ENCODE assay signal across 12 cellular contexts in genomic region chr5:169914766-169915165, GRCh38.
DNase-seq lines count a peak whose midpoint lies in the region; ATAC-seq, FAIRE-seq and TF ChIP-seq lines count a peak whose summit lies in the region.
"Had no signal": no experiment of that assay in that cellular context is flagged by ENCODE, and none has a peak within 500 bp of the region (broad histone marks: within the 10 kb centered on the region; RNA-seq: fewer than 3 reads in every experiment).

No MANE protein-coding gene starts in this region.

- no peak overlapping the region for H2BK15ac ChIP-seq in mesenchymal stem cell (ENCODE audit: low read depth, poor library complexity, severe bottlenecking)

- H4K8ac ChIP-seq in mesenchymal stem cell (ENCODE audit: low read length), result no peak overlapping the region

- peaks cover 16% of the 10 kb centered on the region for H3K36me3 Mint-ChIP-seq in activated naive CD4-positive, alpha-beta T cell treated with anti-CD3 and anti-CD28 coated beads for 36 hours (ENCODE audit: low read depth)

- H3K27me3 ChIP-seq in endothelial cell of umbilical vein (ENCODE audit: control insufficient read depth in 2 of 2, insufficient read depth in 2 of 2, low read length in 2 of 2) (no peaks in the 10 kb centered on the region), mesenchymal stem cell (ENCODE audit: control insufficient read depth in 1 of 2, insufficient read depth in 1 of 2, low read length in 2 of 2) (no peaks in the 10 kb centered on the region)

- no peaks in the 10 kb centered on the region for H3K4me1 ChIP-seq in endothelial cell of umbilical vein (ENCODE audit: control insufficient read depth, extremely low read depth, insufficient read depth, low read length)
- peaks cover 4% of the 10 kb centered on the region for H3K4me1 ChIP-seq in mesenchymal stem cell (ENCODE audit: control insufficient read depth, insufficient read depth, low read depth, low read length)

- TF ChIP-seq POLR2A in endothelial cell of umbilical vein (IDR thresholded peaks at IDR 0.05; ENCODE audit: low read depth, low read length), result no peak

- no peaks in the 10 kb centered on the region for H3K4me1 Mint-ChIP-seq in activated naive CD4-positive, alpha-beta T cell treated with anti-CD3 and anti-CD28 coated beads for 36 hours (ENCODE audit: low read depth)

- FAIRE-seq in endothelial cell of umbilical vein (lab: Jason Lieb, UNC), result no peak

- H2AFZ ChIP-seq in endothelial cell of umbilical vein (ENCODE audit: low read depth, low read length), result no peak overlapping the region
- H2AFZ ChIP-seq in mesenchymal stem cell (ENCODE audit: low read depth, low read length), result no peak overlapping the region

- POLR2A ChIA-PET in endothelial cell of umbilical vein (lab: Charles Lee), result no interaction called here

- no peaks in the 10 kb centered on the region for H3K27me3 Mint-ChIP-seq in activated naive CD4-positive, alpha-beta T cell treated with anti-CD3 and anti-CD28 coated beads for 36 hours (ENCODE audit: low read depth)
- H3K27me3 Mint-ChIP-seq: CD4-positive, CD25-positive, alpha-beta regulatory T cell; T-helper 17 cell had no signal

- no peak overlapping the region for H2BK5ac ChIP-seq in mesenchymal stem cell (ENCODE audit: low read depth, low read length, poor library complexity, severe bottlenecking)

- H3K79me1 ChIP-seq in mesenchymal stem cell (replicated peaks; ENCODE audit: low read length, poor library complexity, severe bottlenecking), result peaks cover 5% of the 10 kb centered on the region

- no peak overlapping the region for H2BK12ac ChIP-seq in mesenchymal stem cell (ENCODE audit: low read length in 2 of 2)

- no peak overlapping the region for H3K4ac ChIP-seq in mesenchymal stem cell (ENCODE audit: low read depth in 1 of 2, low read length in 2 of 2)

- H3K4me2 ChIP-seq in endothelial cell of umbilical vein (ENCODE audit: insufficient read depth, low read length), result no peak overlapping the region
- H3K4me2 ChIP-seq in mesenchymal stem cell (ENCODE audit: low read length, poor library complexity, severe bottlenecking), result no peak overlapping the region

- dilution Hi-C loops in endothelial cell of umbilical vein (cut with MboI; ENCODE audit: extremely low pct_ligation_motif_present, low sequenced_read_pairs), result no loop called here

- no peak overlapping the region for H2BK120ac ChIP-seq in mesenchymal stem cell (ENCODE audit: low read depth, low read length)

- no peak for ATAC-seq in GM21360 (IDR thresholded peaks at IDR 0.05; ENCODE audit: unreplicated experiment)
- no peak for ATAC-seq in GM19467 (IDR thresholded peaks at IDR 0.05; ENCODE audit: unreplicated experiment)
- ATAC-seq: esophagus mucosa, T-helper 17 cell had no signal

- 48% methylated on average over 2 of the region's 2 CpGs for WGBS in mesenchymal stem cell

- H4K91ac ChIP-seq in mesenchymal stem cell (ENCODE audit: low read length), result no peak overlapping the region

- H3K27ac ChIP-seq in endothelial cell of umbilical vein (ENCODE audit: insufficient read depth, low read depth, low read length), result no peak overlapping the region
- H3K27ac ChIP-seq in mesenchymal stem cell (ENCODE audit: low read length, poor library complexity, severe bottlenecking), result peak overlapping the region; percentile 13

- no peak overlapping the region for H3K18ac ChIP-seq in mesenchymal stem cell (ENCODE audit: low read depth in 1 of 2, low read length in 2 of 2)

- H3K23ac ChIP-seq in mesenchymal stem cell (ENCODE audit: low read length in 2 of 2), result no peak overlapping the region

- H3K14ac ChIP-seq in mesenchymal stem cell (ENCODE audit: low read length in 2 of 2), result no peak overlapping the region

- H3K9me3 ChIP-seq in endothelial cell of umbilical vein (replicated peaks; ENCODE audit: control insufficient read depth, insufficient read depth, low read length) (no peaks in the 10 kb centered on the region), mesenchymal stem cell (ENCODE audit: control insufficient read depth, low read length) (no peaks in the 10 kb centered on the region)

- intact Hi-C loops in endothelial cell of umbilical vein (cut with micrococcal nuclease), result loop anchor here (5.0 kb wide), 1 partner anchor 303 kb away; no protein-coding TSS in a partner anchor
- intact Hi-C loops in activated naive CD4-positive, alpha-beta T cell treated with anti-CD3 and anti-CD28 coated beads for 36 hours (cut with micrococcal nuclease), result no loop called here

- H3K27ac Mint-ChIP-seq in activated naive CD4-positive, alpha-beta T cell treated with anti-CD3 and anti-CD28 coated beads for 36 hours, result no peak overlapping the region
- H3K27ac Mint-ChIP-seq: T-helper 17 cell had no signal

- no peak overlapping the region for H3K4me3 ChIP-seq in endothelial cell of umbilical vein (replicated peaks in 1 of 3; ENCODE audit: insufficient read depth in 1 of 3, low read depth in 1 of 3, low read length in 3 of 3)
- no peak overlapping the region for H3K4me3 ChIP-seq in mesenchymal stem cell (ENCODE audit: insufficient read depth in 1 of 2, low read depth in 1 of 2, low read length in 2 of 2)

- BruUV-seq in endothelial cell of umbilical vein (replicated peaks; lab: Mats Ljungman, UMichigan), result no TSS peak

- no peaks in the 10 kb centered on the region for H3K36me3 ChIP-seq in endothelial cell of umbilical vein (ENCODE audit: control insufficient read depth in 2 of 2, extremely low read depth in 1 of 2, insufficient read depth in 2 of 2, low read length in 2 of 2)
- H3K36me3 ChIP-seq in mesenchymal stem cell (ENCODE audit: control insufficient read depth in 1 of 2, insufficient read depth in 2 of 2, low read depth in 1 of 2, low read length in 2 of 2), result no peaks in the 10 kb centered on the region

- no peak for TF ChIP-seq CTCF in endothelial cell of umbilical vein (IDR thresholded peaks at IDR 0.05; ENCODE audit: extremely low read depth in 1 of 2, insufficient read depth in 1 of 2, low read depth in 1 of 2, low read length in 2 of 2)

- H4K20me1 ChIP-seq in endothelial cell of umbilical vein (replicated peaks; ENCODE audit: control insufficient read depth, extremely low read depth, insufficient read depth, low read length), result no peaks in the 10 kb centered on the region

- DNase-seq in COLO829 (ENCODE audit: low spot score) (peak; percentile 22), LHCN-M2 (ENCODE audit: low read depth) (peak; percentile 54), endothelial cell of umbilical vein (ENCODE audit: low read depth, low spot score) (peak; percentile 10), mesenchymal stem cell (peak; percentile 74), NCI-H2107 (lab: John Stamatoyannopoulos, UW) (no peak)
- DNase-seq in activated naive CD4-positive, alpha-beta T cell treated with anti-CD3 and anti-CD28 coated beads for 36 hours, result no peak
- DNase-seq: CD4-positive, CD25-positive, alpha-beta regulatory T cell; NCI-H1694; T-helper 17 cell had no signal

- H3K79me2 ChIP-seq in endothelial cell of umbilical vein (ENCODE audit: control insufficient read depth, insufficient read depth, low read length), result peaks cover 8% of the 10 kb centered on the region

- no peak overlapping the region for H3K9ac ChIP-seq in endothelial cell of umbilical vein (replicated peaks; ENCODE audit: extremely low read depth, insufficient read depth, low read length)
- H3K9ac ChIP-seq in mesenchymal stem cell (ENCODE audit: low read length), result no peak overlapping the region

- H3K9me1 ChIP-seq in endothelial cell of umbilical vein (replicated peaks; ENCODE audit: control insufficient read depth, extremely low read depth, insufficient read depth, low read length), result no peaks in the 10 kb centered on the region

- CTCF ChIA-PET in endothelial cell of umbilical vein (lab: Charles Lee), result interaction anchor here (3.3 kb wide), 1 partner anchor 66 kb away, joined by 27 read pairs; the partner anchor contains the start of gene INSYN2B
- CTCF ChIA-PET in activated naive CD4-positive, alpha-beta T cell treated with anti-CD3 and anti-CD28 coated beads for 36 hours (lab: Charles Lee), result no interaction called here

- H3K4me3 Mint-ChIP-seq in activated naive CD4-positive, alpha-beta T cell treated with anti-CD3 and anti-CD28 coated beads for 36 hours, result no peak overlapping the region
- H3K4me3 Mint-ChIP-seq: CD4-positive, CD25-positive, alpha-beta regulatory T cell; T-helper 17 cell had no signal

- H3K9me3 Mint-ChIP-seq in activated naive CD4-positive, alpha-beta T cell treated with anti-CD3 and anti-CD28 coated beads for 36 hours, result no peaks in the 10 kb centered on the region
- H3K9me3 Mint-ChIP-seq: CD4-positive, CD25-positive, alpha-beta regulatory T cell had no signal

- no peak overlapping the region for H2AK5ac ChIP-seq in mesenchymal stem cell (ENCODE audit: low read length, severe bottlenecking)

TF ChIP-seq in endothelial cell of umbilical vein, 7 proteins besides CTCF, POLR2A, EP300 and RAD21:
- TF ChIP-seq MYC (IDR thresholded peaks at IDR 0.05; ENCODE audit: low read depth, low read length) (no peak), EZH2 (IDR thresholded peaks at IDR 0.05; ENCODE audit: borderline replicate concordance, low read depth, low read length, severe bottlenecking) (no peak), JUN (IDR thresholded peaks at IDR 0.05; ENCODE audit: borderline replicate concordance, insufficient read depth, insufficient read length, low read depth) (no peak), MAX (IDR thresholded peaks at IDR 0.05; ENCODE audit: insufficient read depth, insufficient read length) (no peak), POLR2AphosphoS5 (IDR thresholded peaks at IDR 0.05; ENCODE audit: insufficient read depth, low read depth, low read length) (no peak), GATA2 (IDR thresholded peaks at IDR 0.05; ENCODE audit: insufficient read depth, insufficient read length, low read depth, low read length) (no peak), FOS (IDR thresholded peaks at IDR 0.05; ENCODE audit: borderline replicate concordance, insufficient read depth, low read length) (no peak)
TF ChIP-seq in endothelial cell of umbilical vein: peak in this region for 0.

Comparison
In these comparisons a context has a peak if more than half of its experiments do, and no peak if none do; other contexts are left out.
1. DNase-seq: peak in COLO829 (single experiment), LHCN-M2 (single experiment), endothelial cell of umbilical vein (single experiment) and mesenchymal stem cell (single experiment); none in activated naive CD4-positive, alpha-beta T cell treated with anti-CD3 and anti-CD28 coated beads for 36 hours (single experiment) and NCI-H2107 (single experiment).